In the genomic region with DNA sequence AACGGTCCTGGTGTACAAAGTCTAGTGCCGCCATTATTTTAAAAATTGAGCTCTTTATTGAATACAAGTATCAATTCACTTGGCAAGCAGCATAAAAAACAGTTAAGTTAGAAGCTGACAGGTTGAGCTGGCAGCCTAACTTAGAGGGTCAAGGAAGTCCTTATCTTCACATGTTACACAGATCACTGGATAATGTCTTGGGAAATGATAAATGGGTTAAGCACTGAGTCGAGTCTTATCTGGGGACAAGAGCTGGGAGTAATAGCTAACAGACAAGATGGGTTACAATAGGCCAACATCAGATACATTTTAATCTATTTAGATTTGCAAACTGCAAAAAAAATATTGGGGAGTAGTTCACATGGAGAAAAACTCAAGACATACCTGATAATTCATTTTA, we compare ENCODE assay signal across 6 cellular contexts.
"Had no signal": no experiment of that assay in that cellular context is flagged by ENCODE, and none has a peak within 500 bp of the region (broad histone marks: within the 10 kb centered on the region; RNA-seq: fewer than 3 reads in every experiment).

No MANE protein-coding gene starts in this region.

- DNase-seq: GM23248, GOT3, H7, HFFc6, IMR-90, KBM-7 had no signal
